23 cellular contexts compared by ENCODE assay signal in genomic region chr16:17032332-17032731, GRCh38.
"Had no signal": no experiment of that assay in that cellular context is flagged by ENCODE, and none has a peak within 500 bp of the region (broad histone marks: within the 10 kb centered on the region; RNA-seq: fewer than 3 reads in every experiment).

No MANE protein-coding gene starts in this region.

- DNase-seq: islet precursor cell; left ventricle myocardium inferior; naive B cell; natural killer cell; nephron progenitor cell; occipital lobe; psoas muscle; sigmoid colon; small intestine; spleen; stimulated activated CD4-positive, alpha-beta T cell treated with anti-CD3 and anti-CD28 coated beads, Interleukin-4, amount 100 ng/mL, for 24 hours; stimulated activated naive CD4-positive, alpha-beta T cell treated with Interleukin-2 at 50 U/mL for 16 hours; stimulated activated naive CD8-positive, alpha-beta T cell treated with anti-CD3 and anti-CD28 coated beads, Interleukin-15, amount 100 ng/mL, for 72 hours; substantia nigra; uterus had no signal

- H2AFZ ChIP-seq: hepatocyte, neural progenitor cell, parathyroid adenoma had no signal

- H3K27ac ChIP-seq: hepatocyte, left ventricle myocardium inferior, neural progenitor cell, neutrophil, parathyroid adenoma, psoas muscle, right atrium auricular region, sigmoid colon, spleen, tibial nerve, uterus had no signal

- H3K79me2 ChIP-seq: hepatocyte, parathyroid adenoma had no signal

- H3K9me3 ChIP-seq: neutrophil, sigmoid colon, uterus had no signal

- FAIRE-seq: small intestine had no signal

- H3K4me3 ChIP-seq: hepatocyte, left ventricle myocardium inferior, lung, neural progenitor cell, psoas muscle, right atrium auricular region, sigmoid colon, spleen, tibial nerve, uterus had no signal

- H3K9ac ChIP-seq: neural progenitor cell, parathyroid adenoma had no signal

- H3K36me3 ChIP-seq: left ventricle myocardium inferior, neural progenitor cell, neutrophil, right atrium auricular region, sigmoid colon, tibial nerve, uterus had no signal

- H3K4me1 ChIP-seq: left ventricle myocardium inferior, neural progenitor cell, parathyroid adenoma, psoas muscle, right atrium auricular region, sigmoid colon, tibial nerve, uterus had no signal

- H3K27me3 ChIP-seq: neural progenitor cell, neutrophil, right atrium auricular region, sigmoid colon, spleen, tibial nerve, uterus had no signal

- ATAC-seq: natural killer cell; psoas muscle; stimulated activated effector memory CD8-positive, alpha-beta T cell treated with anti-CD3 and anti-CD28 coated beads, Interleukin-12 subunit alpha, Interleukin-12 subunit beta, amount 100 ng/mL, for 72 hours; stimulated activated naive CD8-positive, alpha-beta T cell treated with anti-CD3 and anti-CD28 coated beads, Interleukin-15, amount 100 ng/mL, for 72 hours had no signal

- H3K4me2 ChIP-seq: hepatocyte, neural progenitor cell had no signal
